10 cellular contexts compared by ENCODE assay signal in genomic region chr11:65787649-65788622, GRCh38. TPM values are rescaled to one million over a fixed set of nuclear protein-coding genes. Genes with fewer than 3 reads are reported as not detected.
DNase-seq lines count a peak whose midpoint lies in the region; ATAC-seq and TF ChIP-seq lines count a peak whose summit lies in the region.
"Had no signal": no experiment of that assay in that cellular context is flagged by ENCODE, and none has a peak within 500 bp of the region (broad histone marks: within the 10 kb centered on the region; RNA-seq: fewer than 3 reads in every experiment).

No MANE protein-coding gene starts in this region.

- DNase-seq in A673 (ENCODE audit: low spot score): no peak
- peak; percentile 97 for DNase-seq in H7
- no peak for DNase-seq in activated naive CD8-positive, alpha-beta T cell treated with anti-CD3 and anti-CD28 coated beads, Interleukin-2, amount 50 U/mL, for 24 hours
- DNase-seq in mesothelial cell of epicardium (ENCODE audit: low spot score in 2 of 2, unreplicated experiment in 2 of 2): no peak
- no peak for DNase-seq in effector CD8-positive, alpha-beta T cell (lab: John Stamatoyannopoulos, UW)
- no peak for DNase-seq in activated gamma-delta T cell treated with Interleukin-2 at 50 U/mL for 16 hours
- no peak for DNase-seq in NCI-H2107 (lab: John Stamatoyannopoulos, UW)
- DNase-seq in AG08395 (ENCODE audit: low spot score): no peak
- DNase-seq: activated CD4-positive, alpha-beta T cell treated with anti-CD3 and anti-CD28 coated beads, Interleukin-2, amount 50 U/mL, for 4 hours; foreskin fibroblast had no signal

- ATAC-seq in activated naive CD8-positive, alpha-beta T cell treated with anti-CD3 and anti-CD28 coated beads, Interleukin-2, amount 50 U/mL, for 24 hours: no peak

- H3K4me1 ChIP-seq in A673 (ENCODE audit: insufficient read depth, low read length, poor library complexity, severe bottlenecking): peaks cover 8% of the 10 kb centered on the region

- no peaks in the 10 kb centered on the region for H3K36me3 ChIP-seq in A673 (ENCODE audit: insufficient read depth, low read length, poor library complexity, severe bottlenecking)
- no peaks in the 10 kb centered on the region for H3K36me3 ChIP-seq in H7 (replicated peaks; ENCODE audit: control insufficient read depth, insufficient read depth, low read length)

- H3K27ac ChIP-seq in A673 (ENCODE audit: low read depth, low read length, poor library complexity, severe bottlenecking): no peak overlapping the region

- peak overlapping the region; percentile 60 for H3K27ac Mint-ChIP-seq in activated naive CD8-positive, alpha-beta T cell treated with anti-CD3 and anti-CD28 coated beads, Interleukin-2, amount 50 U/mL, for 24 hours
- peak overlapping the region; percentile 66 for H3K27ac Mint-ChIP-seq in mesothelial cell of epicardium

- no peaks in the 10 kb centered on the region for H3K36me3 Mint-ChIP-seq in activated naive CD8-positive, alpha-beta T cell treated with anti-CD3 and anti-CD28 coated beads, Interleukin-2, amount 50 U/mL, for 24 hours (ENCODE audit: low read depth)
- no peaks in the 10 kb centered on the region for H3K36me3 Mint-ChIP-seq in mesothelial cell of epicardium

- CTCF ChIA-PET in A673 (lab: Charles Lee): interaction anchor here (0.6 kb wide), 1 partner anchor 77 kb away, joined by 8 read pairs; no protein-coding TSS in a partner anchor

- peaks cover 52% of the 10 kb centered on the region for H3K27me3 Mint-ChIP-seq in activated naive CD8-positive, alpha-beta T cell treated with anti-CD3 and anti-CD28 coated beads, Interleukin-2, amount 50 U/mL, for 24 hours
- peaks cover 60% of the 10 kb centered on the region for H3K27me3 Mint-ChIP-seq in mesothelial cell of epicardium (ENCODE audit: low read depth)

- no TSS peak for BruUV-seq in A673 (replicated peaks; lab: Mats Ljungman, UMichigan)

- H3K4me3 ChIP-seq in A673 (ENCODE audit: low read depth, low read length, poor library complexity, severe bottlenecking) (peak overlapping the region; percentile 22), H7 (ENCODE audit: insufficient read depth, low read depth, low read length) (peak overlapping the region; percentile 58)

- intact Hi-C loops in A673 (cut with micrococcal nuclease; ENCODE audit: unreplicated experiment): no loop called here

- peaks cover 57% of the 10 kb centered on the region for H3K27me3 ChIP-seq in A673 (replicated peaks; ENCODE audit: insufficient read depth, low read depth, low read length, poor library complexity)
- H3K27me3 ChIP-seq in H7 (ENCODE audit: control insufficient read depth, insufficient read depth, low read length): peaks cover 47% of the 10 kb centered on the region

- peak overlapping the region; percentile 59 for H3K4me3 Mint-ChIP-seq in activated naive CD8-positive, alpha-beta T cell treated with anti-CD3 and anti-CD28 coated beads, Interleukin-2, amount 50 U/mL, for 24 hours
- peak overlapping the region; percentile 76 for H3K4me3 Mint-ChIP-seq in mesothelial cell of epicardium

- no peaks in the 10 kb centered on the region for H3K9me3 ChIP-seq in A673 (ENCODE audit: low read depth, low read length, poor library complexity, severe bottlenecking)

- POLR2A ChIA-PET in A673 (lab: Charles Lee; ENCODE audit: low non-redundant PET): no interaction called here

- peaks cover 30% of the 10 kb centered on the region for H3K4me1 Mint-ChIP-seq in activated naive CD8-positive, alpha-beta T cell treated with anti-CD3 and anti-CD28 coated beads, Interleukin-2, amount 50 U/mL, for 24 hours
- H3K4me1 Mint-ChIP-seq in mesothelial cell of epicardium: peaks cover 32% of the 10 kb centered on the region

- H3K9me3 Mint-ChIP-seq in activated naive CD8-positive, alpha-beta T cell treated with anti-CD3 and anti-CD28 coated beads, Interleukin-2, amount 50 U/mL, for 24 hours: no peaks in the 10 kb centered on the region
- H3K9me3 Mint-ChIP-seq in mesothelial cell of epicardium: no peaks in the 10 kb centered on the region

- TF ChIP-seq CTCF in A673 (conservative IDR thresholded peaks at IDR 0.05; ENCODE audit: low read depth, low read length) (no peak), mesothelial cell of epicardium (IDR thresholded peaks at IDR 0.05; ENCODE audit: unreplicated experiment) (no peak)

RNA-seq across cellular contexts. Expression of gene OVOL1, which starts 1.1 kb away (rescaled TPM):
- total RNA-seq in A673 (2021): not detected in 2 replicates
- total RNA-seq in H7 (2014; rRNA removed; shearing (Covaris generic)): 1.2 and 1.4 TPM in 2 replicates
- 3.9 to 4.7 TPM (median 4.3 TPM) in 3 replicates for total RNA-seq in mesothelial cell of epicardium

RNA-seq across cellular contexts. Expression of gene AP5B1, which starts 7.2 kb away (rescaled TPM):
- total RNA-seq in A673 (2021) (22.5 and 22.8 TPM in 2 replicates), mesothelial cell of epicardium (23.3 to 24.9 TPM (median 24.3 TPM) in 3 replicates)
- 6.7 and 7.8 TPM in 2 replicates for total RNA-seq in H7 (2014; rRNA removed; shearing (Covaris generic))

RNA-seq across cellular contexts. Expression of gene SNX32, which starts 45.8 kb away (rescaled TPM):
- 2.0 and 2.1 TPM in 2 replicates for total RNA-seq in A673 (2021)
- total RNA-seq in H7 (2014; rRNA removed; shearing (Covaris generic)): 0.26 and 0.80 TPM in 2 replicates
- 6.8 to 10.7 TPM (median 7.5 TPM) in 3 replicates for total RNA-seq in mesothelial cell of epicardium
